11 cellular contexts compared by ENCODE assay signal in the genomic region with DNA sequence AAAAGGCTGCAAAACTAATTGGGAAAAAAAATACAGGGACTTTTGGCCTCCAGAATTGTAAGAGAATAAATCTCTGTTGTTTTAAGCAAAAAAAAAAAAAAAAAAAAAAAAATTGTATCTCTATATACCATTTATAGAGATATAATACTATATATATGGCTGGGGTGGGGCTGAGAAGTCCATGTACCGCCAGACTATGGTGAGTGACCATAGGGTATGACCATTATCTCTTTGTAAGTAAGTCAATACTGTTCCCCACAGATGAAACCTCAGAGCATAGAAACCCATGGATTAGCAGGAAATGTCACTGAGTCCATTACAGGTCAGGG.
DNase-seq lines count a peak whose midpoint lies in the region; ATAC-seq and TF ChIP-seq lines count a peak whose summit lies in the region.
"Had no signal": no experiment of that assay in that cellular context is flagged by ENCODE, and none has a peak within 500 bp of the region (broad histone marks: within the 10 kb centered on the region; RNA-seq: fewer than 3 reads in every experiment).

No MANE protein-coding gene starts in this region.

- H3K9me3 ChIP-seq in SK-N-SH (no peaks in the 10 kb centered on the region), mucosa of stomach (ENCODE audit: control insufficient read depth, low read length) (no peaks in the 10 kb centered on the region), thoracic aorta (no peaks in the 10 kb centered on the region), prostate gland (no peaks in the 10 kb centered on the region)

- peaks cover 8% of the 10 kb centered on the region; the same call in 1 of the 2 replicates for H3K79me2 ChIP-seq in SK-N-SH (ENCODE audit: insufficient read depth)

- H3K27me3 ChIP-seq in SK-N-SH (ENCODE audit: insufficient read depth) (no peaks in the 10 kb centered on the region), mucosa of stomach (ENCODE audit: control insufficient read depth, insufficient read depth, low read length) (no peaks in the 10 kb centered on the region), thoracic aorta (replicated peaks; ENCODE audit: insufficient read depth) (no peaks in the 10 kb centered on the region), prostate gland (replicated peaks; ENCODE audit: insufficient read depth) (no peaks in the 10 kb centered on the region)

- TF ChIP-seq CTCF in SK-N-SH (IDR thresholded peaks at IDR 0.05) (no peak), thoracic aorta (IDR thresholded peaks at IDR 0.05) (no peak), prostate gland (IDR thresholded peaks at IDR 0.05) (no peak)

- H3K4me1 Mint-ChIP-seq in natural killer cell treated with Interleukin-12 subunit alpha and Interleukin-12 subunit beta and Interleukin-15 and Interleukin-18, amount 100 ng/mL, for 72 hours (ENCODE audit: low read depth in 2 of 2), result no peaks in the 10 kb centered on the region

- peak overlapping the region; percentile 92 for H3K9ac ChIP-seq in SK-N-SH
- H3K9ac ChIP-seq in mucosa of stomach (ENCODE audit: low read length), result peak overlapping the region; percentile 66

- no peak overlapping the region for H3K4me3 Mint-ChIP-seq in natural killer cell treated with Interleukin-12 subunit alpha and Interleukin-12 subunit beta and Interleukin-15 and Interleukin-18, amount 100 ng/mL, for 72 hours
- H3K4me3 Mint-ChIP-seq: activated CD4-positive, alpha-beta T cell treated with anti-CD3 and anti-CD28 coated beads, Interleukin-2, amount 10 ng/mL, durations not matched to agents 7 days and 5 days; stimulated activated naive B cell treated with anti-CD40 and anti-IgM and Interleukin-4, amounts not matched to agents 10 μg/mL and 1 μg/mL and 100 μg/mL, for 72 hours had no signal

- H3K4me1 ChIP-seq in SK-N-SH (ENCODE audit: control insufficient read depth in 1 of 2, insufficient read depth in 2 of 2, low read depth in 1 of 2, low read length in 1 of 2), result peaks cover 41 to 78% of the 10 kb centered on the region in 2 experiments
- H3K4me1 ChIP-seq in mucosa of stomach (ENCODE audit: control insufficient read depth, insufficient read depth, low read length), result peaks cover 54% of the 10 kb centered on the region
- peaks cover 31 to 57% of the 10 kb centered on the region in 2 donors for H3K4me1 ChIP-seq in thoracic aorta (ENCODE audit: control insufficient read depth in 1 of 2, low read depth in 2 of 2)
- H3K4me1 ChIP-seq in prostate gland (replicated peaks), result peaks cover 6% of the 10 kb centered on the region

- H3K27me3 Mint-ChIP-seq in natural killer cell treated with Interleukin-12 subunit alpha and Interleukin-12 subunit beta and Interleukin-15 and Interleukin-18, amount 100 ng/mL, for 72 hours, result no peaks in the 10 kb centered on the region
- H3K27me3 Mint-ChIP-seq: activated CD4-positive, alpha-beta T cell treated with anti-CD3 and anti-CD28 coated beads, Interleukin-2, amount 10 ng/mL, durations not matched to agents 7 days and 5 days; stimulated activated naive B cell treated with anti-CD40 and anti-IgM and Interleukin-4, amounts not matched to agents 10 μg/mL and 1 μg/mL and 100 μg/mL, for 72 hours had no signal

- H3K4me2 ChIP-seq in SK-N-SH, result 0 out of 2 replicates have a peak overlapping the region, but pooled peaks have one; percentile 78

- H2AFZ ChIP-seq in SK-N-SH (ENCODE audit: low read depth), result no peak overlapping the region

- no peak for ATAC-seq in SK-N-SH treated with all-trans-retinoic acid at 6 μM for 48 hours
- no peak for ATAC-seq in thoracic aorta (ENCODE audit: insufficient number of reproducible peaks, low FRiP score, low read depth)
- no peak for ATAC-seq in natural killer cell treated with Interleukin-12 subunit alpha and Interleukin-12 subunit beta and Interleukin-15 and Interleukin-18, amount 100 ng/mL, for 72 hours
- ATAC-seq: K562; stimulated activated naive B cell treated with anti-CD40 and anti-IgM and Interleukin-4, amounts not matched to agents 10 μg/mL and 1 μg/mL and 100 μg/mL, for 72 hours had no signal

- CTCF ChIA-PET in SK-N-SH (lab: Yijun Ruan, JAX), result interaction anchor here (0.6 to 2.4 kb wide), 2 partner anchors 290 to 1368 kb away, joined by 3 to 15 read pairs; no protein-coding TSS in a partner anchor

- WGBS in SK-N-SH (ENCODE audit: low lambda C conversion rate), result 96% methylated on average over 1 of the region's 1 CpG
- WGBS in prostate gland, result 100% methylated on average over 1 of the region's 1 CpG

- H3K27ac Mint-ChIP-seq in natural killer cell treated with Interleukin-12 subunit alpha and Interleukin-12 subunit beta and Interleukin-15 and Interleukin-18, amount 100 ng/mL, for 72 hours, result no peak overlapping the region
- H3K27ac Mint-ChIP-seq: activated CD4-positive, alpha-beta T cell treated with anti-CD3 and anti-CD28 coated beads, Interleukin-2, amount 10 ng/mL, durations not matched to agents 7 days and 5 days had no signal

- POLR2A ChIA-PET in SK-N-SH (lab: Yijun Ruan, JAX), result interaction anchor here (1.2 kb wide), 1 partner anchor 24 kb away, joined by 5 read pairs; no protein-coding TSS in a partner anchor

- H3K36me3 Mint-ChIP-seq in natural killer cell treated with Interleukin-12 subunit alpha and Interleukin-12 subunit beta and Interleukin-15 and Interleukin-18, amount 100 ng/mL, for 72 hours, result no peaks in the 10 kb centered on the region

- H3K9me2 ChIP-seq in SK-N-SH, result no peaks in the 10 kb centered on the region

- DNase-seq in SK-N-SH (no peak), thoracic aorta (ENCODE audit: low spot score) (no peak), prostate gland (ENCODE audit: low spot score) (no peak), MV-4-11 (lab: John Stamatoyannopoulos, UW) (no peak)
- no peak for DNase-seq in natural killer cell treated with Interleukin-12 subunit alpha and Interleukin-12 subunit beta and Interleukin-15 and Interleukin-18, amount 100 ng/mL, for 72 hours (ENCODE audit: low spot score)
- DNase-seq: activated CD4-positive, alpha-beta T cell treated with anti-CD3 and anti-CD28 coated beads, Interleukin-2, amount 10 ng/mL, durations not matched to agents 7 days and 5 days; stimulated activated naive B cell treated with anti-CD40 and anti-IgM and Interleukin-4, amounts not matched to agents 10 μg/mL and 1 μg/mL and 100 μg/mL, for 72 hours had no signal

- intact Hi-C loops in prostate gland (cut with DNase I), result no loop called here

- no peak for TF ChIP-seq POLR2A in prostate gland (IDR thresholded peaks at IDR 0.05)

- H3K36me3 ChIP-seq in SK-N-SH (replicated peaks in 1 of 2; ENCODE audit: control insufficient read depth in 1 of 2, insufficient read depth in 2 of 2, low read length in 1 of 2), result peaks cover 1 to 7% of the 10 kb centered on the region in 2 experiments
- H3K36me3 ChIP-seq in mucosa of stomach (ENCODE audit: control insufficient read depth, insufficient read depth, low read length), result peaks cover 13% of the 10 kb centered on the region
- peaks cover 32% of the 10 kb centered on the region for H3K36me3 ChIP-seq in thoracic aorta
- H3K36me3 ChIP-seq in prostate gland, result peaks cover 0 to 11% of the 10 kb centered on the region in 2 donors

- TF ChIP-seq RAD21 in SK-N-SH (IDR thresholded peaks at IDR 0.05; ENCODE audit: low read length), result no peak

- no peaks in the 10 kb centered on the region for H3K9me3 Mint-ChIP-seq in natural killer cell treated with Interleukin-12 subunit alpha and Interleukin-12 subunit beta and Interleukin-15 and Interleukin-18, amount 100 ng/mL, for 72 hours
- H3K9me3 Mint-ChIP-seq: activated CD4-positive, alpha-beta T cell treated with anti-CD3 and anti-CD28 coated beads, Interleukin-2, amount 10 ng/mL, durations not matched to agents 7 days and 5 days; stimulated activated naive B cell treated with anti-CD40 and anti-IgM and Interleukin-4, amounts not matched to agents 10 μg/mL and 1 μg/mL and 100 μg/mL, for 72 hours had no signal

- peak overlapping the region; percentile 100 for H3K27ac ChIP-seq in SK-N-SH (ENCODE audit: low read depth in 2 of 2, low read length in 1 of 2)
- H3K27ac ChIP-seq in cingulate gyrus (ENCODE audit: low read depth, low read length), result peak overlapping the region; percentile 89
- peak overlapping the region; percentile 98 to 99 for H3K27ac ChIP-seq in thoracic aorta
- no peak overlapping the region for H3K27ac ChIP-seq in prostate gland

- H3K4me3 ChIP-seq in SK-N-SH (ENCODE audit: low read depth in 2 of 2, low read length in 1 of 2) (no peak overlapping the region), mucosa of stomach (ENCODE audit: low read length) (no peak overlapping the region), thoracic aorta (no peak overlapping the region), prostate gland (no peak overlapping the region)
- H3K4me3 ChIP-seq: K562 had no signal

- no peaks in the 10 kb centered on the region for H4K20me1 ChIP-seq in SK-N-SH (ENCODE audit: insufficient read depth)

- no peak for TF ChIP-seq EP300 in SK-N-SH (IDR thresholded peaks at IDR 0.05; ENCODE audit: borderline replicate concordance in 1 of 2, low read depth in 1 of 2, low read length in 1 of 2)

- H3F3A ChIP-seq in SK-N-SH (replicated peaks; ENCODE audit: insufficient read depth), result peaks cover 17% of the 10 kb centered on the region

TF ChIP-seq in SK-N-SH, 30 proteins besides CTCF, POLR2A, EP300 and RAD21 (continues in another document):
- TF ChIP-seq NRF1 (IDR thresholded peaks at IDR 0.05; ENCODE audit: low read depth, low read length), result no peak
- TF ChIP-seq, protein P1, sequence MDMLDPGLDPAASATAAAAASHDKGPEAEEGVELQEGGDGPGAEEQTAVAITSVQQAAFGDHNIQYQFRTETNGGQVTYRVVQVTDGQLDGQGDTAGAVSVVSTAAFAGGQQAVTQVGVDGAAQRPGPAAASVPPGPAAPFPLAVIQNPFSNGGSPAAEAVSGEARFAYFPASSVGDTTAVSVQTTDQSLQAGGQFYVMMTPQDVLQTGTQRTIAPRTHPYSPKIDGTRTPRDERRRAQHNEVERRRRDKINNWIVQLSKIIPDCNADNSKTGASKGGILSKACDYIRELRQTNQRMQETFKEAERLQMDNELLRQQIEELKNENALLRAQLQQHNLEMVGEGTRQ (IDR thresholded peaks at IDR 0.05; ENCODE audit: borderline replicate concordance, low read depth, low read length), result no peak

TF ChIP-seq in SK-N-SH treated with all-trans-retinoic acid at 6 μM for 48 hours, 23 proteins besides CTCF, POLR2A, EP300 and RAD21 (continues in another document):
- TF ChIP-seq, protein P2, sequence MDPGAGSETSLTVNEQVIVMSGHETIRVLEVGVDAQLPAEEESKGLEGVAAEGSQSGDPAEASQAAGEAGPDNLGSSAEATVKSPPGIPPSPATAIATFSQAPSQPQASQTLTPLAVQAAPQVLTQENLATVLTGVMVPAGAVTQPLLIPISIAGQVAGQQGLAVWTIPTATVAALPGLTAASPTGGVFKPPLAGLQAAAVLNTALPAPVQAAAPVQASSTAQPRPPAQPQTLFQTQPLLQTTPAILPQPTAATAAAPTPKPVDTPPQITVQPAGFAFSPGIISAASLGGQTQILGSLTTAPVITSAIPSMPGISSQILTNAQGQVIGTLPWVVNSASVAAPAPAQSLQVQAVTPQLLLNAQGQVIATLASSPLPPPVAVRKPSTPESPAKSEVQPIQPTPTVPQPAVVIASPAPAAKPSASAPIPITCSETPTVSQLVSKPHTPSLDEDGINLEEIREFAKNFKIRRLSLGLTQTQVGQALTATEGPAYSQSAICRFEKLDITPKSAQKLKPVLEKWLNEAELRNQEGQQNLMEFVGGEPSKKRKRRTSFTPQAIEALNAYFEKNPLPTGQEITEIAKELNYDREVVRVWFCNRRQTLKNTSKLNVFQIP (CRISPR knock-in tag; IDR thresholded peaks at IDR 0.05; ENCODE audit: borderline replicate concordance, low read depth), result no peak
- TF ChIP-seq PPARA (CRISPR knock-in tag; IDR thresholded peaks at IDR 0.05; ENCODE audit: borderline replicate concordance), result no peak

Comparison
In these comparisons a context has a peak if more than half of its experiments do, and no peak if none do; other contexts are left out.
1. H3K27ac ChIP-seq: peak in SK-N-SH (2 of 2), cingulate gyrus (single experiment) and thoracic aorta (2 of 2); none in prostate gland (0 of 2).